Comparison of ENCODE assay signal across 14 cellular contexts in genomic region chr9:16131269-16131668, GRCh38.
DNase-seq lines count a peak whose midpoint lies in the region; ATAC-seq and TF ChIP-seq lines count a peak whose summit lies in the region.
"Had no signal": no experiment of that assay in that cellular context is flagged by ENCODE, and none has a peak within 500 bp of the region (broad histone marks: within the 10 kb centered on the region; RNA-seq: fewer than 3 reads in every experiment).

No MANE protein-coding gene starts in this region.

- no peak for TF ChIP-seq CTCF in RWPE1 (conservative IDR thresholded peaks at IDR 0.05; ENCODE audit: low read depth)

- DNase-seq in AG08395 (ENCODE audit: low spot score) (peak; percentile 21), HCEC 1CT (peak; percentile 56), amniotic epithelial cell (ENCODE audit: low read depth) (peak; percentile 86), iPS-NIHi11 (ENCODE audit: low spot score) (peak; percentile 54), RWPE1 (ENCODE audit: low spot score) (no peak), NCI-H2227 treated with DMSO at 0.1 percent for 48 hours (lab: John Stamatoyannopoulos, UW) (no peak)
- DNase-seq in stimulated activated CD4-positive, alpha-beta T cell treated with anti-CD3 and anti-CD28 coated beads, Interleukin-4, amount 100 ng/mL, for 1 hour, result no peak
- DNase-seq: aorta; CD4-positive, alpha-beta T cell; esophagus squamous epithelium had no signal

- H3K27ac ChIP-seq in RWPE1, result no peak overlapping the region
- H3K27ac ChIP-seq: esophagus squamous epithelium, HL-60, prostate gland had no signal

- ATAC-seq in GM21619 (IDR thresholded peaks at IDR 0.05; ENCODE audit: unreplicated experiment), result no peak
- ATAC-seq: Panc1 had no signal

- POLR2A ChIA-PET in RWPE1 (lab: Yijun Ruan, JAX; ENCODE audit: low non-redundant PET), result no interaction called here

- CTCF ChIA-PET in RWPE1 (lab: Yijun Ruan, JAX), result interaction anchor here (0.6 kb wide), 1 partner anchor 62 kb away, joined by 3 read pairs; no protein-coding TSS in a partner anchor

Comparison
In these comparisons a context has a peak if more than half of its experiments do, and no peak if none do; other contexts are left out.
1. DNase-seq: peak in AG08395 (single experiment), HCEC 1CT (single experiment), amniotic epithelial cell (single experiment) and iPS-NIHi11 (single experiment); none in stimulated activated CD4-positive, alpha-beta T cell treated with anti-CD3 and anti-CD28 coated beads, Interleukin-4, amount 100 ng/mL, for 1 hour (single experiment), RWPE1 (single experiment) and NCI-H2227 treated with DMSO at 0.1 percent for 48 hours (single experiment).